27 cellular contexts compared by ENCODE assay signal in genomic region chr18:21262244-21262643, GRCh38. TPM values are rescaled to one million over a fixed set of nuclear protein-coding genes. Genes with fewer than 3 reads are reported as not detected.
"Had no signal": no experiment of that assay in that cellular context is flagged by ENCODE, and none has a peak within 500 bp of the region (broad histone marks: within the 10 kb centered on the region; RNA-seq: fewer than 3 reads in every experiment).

No MANE protein-coding gene starts in this region.

- H3K9me3 Mint-ChIP-seq: activated CD4-positive, alpha-beta memory T cell treated with anti-CD3 and anti-CD28 coated beads, Interleukin-2, amount 10 ng/mL, durations not matched to agents 7 days and 5 days; activated CD4-positive, alpha-beta T cell treated with anti-CD3 and anti-CD28 coated beads, Interleukin-2, amount 10 ng/mL, durations not matched to agents 7 days and 5 days; activated naive CD4-positive, alpha-beta T cell treated with anti-CD3 and anti-CD28 coated beads, Interleukin-2, amount 50 U/mL, for 72 hours; activated T-cell treated with anti-CD3 and anti-CD28 coated beads, Interleukin-2, amount 50 U/mL, for 4 hours; activated T-helper 17 cell treated with anti-CD3 and anti-CD28 coated beads, Interleukin-2, amount 50 U/mL, for 72 hours; mesothelial cell of epicardium; naive thymus-derived CD8-positive, alpha-beta T cell; stimulated activated memory B cell treated with anti-CD40 and anti-IgM and Interleukin-4, amounts not matched to agents 10 μg/mL and 1 μg/mL and 100 μg/mL, for 72 hours; stimulated activated naive CD8-positive, alpha-beta T cell treated with anti-CD3 and anti-CD28 coated beads, Interleukin-15, amount 100 ng/mL, for 72 hours; T-helper 1 cell treated with Interleukin-12 subunit alpha and Interleukin-12 subunit beta and Interleukin-4 antibody, amounts not matched to agents 30 μg/mL and 1 μg/mL, for 36 hours had no signal

- H3K27me3 Mint-ChIP-seq: progenitor cell of endocrine pancreas; stimulated activated memory B cell treated with anti-CD40 and anti-IgM and Interleukin-4, amounts not matched to agents 10 μg/mL and 1 μg/mL and 100 μg/mL, for 72 hours had no signal

- H3K4me1 Mint-ChIP-seq: activated CD4-positive, alpha-beta memory T cell treated with anti-CD3 and anti-CD28 coated beads, Interleukin-2, amount 10 ng/mL, durations not matched to agents 7 days and 5 days; activated CD4-positive, alpha-beta T cell treated with anti-CD3 and anti-CD28 coated beads, Interleukin-2, amount 10 ng/mL, durations not matched to agents 7 days and 5 days; activated T-helper 17 cell treated with anti-CD3 and anti-CD28 coated beads, Interleukin-2, amount 50 U/mL, for 72 hours; immature natural killer cell; naive thymus-derived CD8-positive, alpha-beta T cell; stimulated activated memory B cell treated with anti-CD40 and anti-IgM and Interleukin-4, amounts not matched to agents 10 μg/mL and 1 μg/mL and 100 μg/mL, for 72 hours; stimulated activated naive CD8-positive, alpha-beta T cell treated with anti-CD3 and anti-CD28 coated beads, Interleukin-15, amount 100 ng/mL, for 72 hours had no signal

- H3K36me3 ChIP-seq: colonic mucosa, heart left ventricle, neutrophil, upper lobe of left lung, vagina had no signal

- H3K4me3 Mint-ChIP-seq: activated CD4-positive, alpha-beta memory T cell treated with anti-CD3 and anti-CD28 coated beads, Interleukin-2, amount 10 ng/mL, durations not matched to agents 7 days and 5 days; activated CD4-positive, alpha-beta T cell treated with anti-CD3 and anti-CD28 coated beads, Interleukin-2, amount 10 ng/mL, durations not matched to agents 7 days and 5 days; activated T-cell treated with anti-CD3 and anti-CD28 coated beads, Interleukin-2, amount 50 U/mL, for 4 hours; activated T-helper 17 cell treated with anti-CD3 and anti-CD28 coated beads, Interleukin-2, amount 50 U/mL, for 72 hours; immature natural killer cell; mesothelial cell of epicardium; naive thymus-derived CD8-positive, alpha-beta T cell; stimulated activated memory B cell treated with anti-CD40 and anti-IgM and Interleukin-4, amounts not matched to agents 10 μg/mL and 1 μg/mL and 100 μg/mL, for 72 hours; stimulated activated naive CD8-positive, alpha-beta T cell treated with anti-CD3 and anti-CD28 coated beads, Interleukin-15, amount 100 ng/mL, for 72 hours; T-helper 1 cell treated with Interleukin-12 subunit alpha and Interleukin-12 subunit beta and Interleukin-4 antibody, amounts not matched to agents 30 μg/mL and 1 μg/mL, for 36 hours had no signal

- H3K27me3 ChIP-seq: colonic mucosa, heart left ventricle, upper lobe of left lung, vagina had no signal

- H3K9me3 ChIP-seq: colonic mucosa, heart left ventricle, neutrophil, upper lobe of left lung, vagina had no signal

- ATAC-seq: activated naive CD4-positive, alpha-beta T cell treated with anti-CD3 and anti-CD28 coated beads, Interleukin-2, amount 50 U/mL, for 72 hours; activated T-cell treated with anti-CD3 and anti-CD28 coated beads, Interleukin-2, amount 50 U/mL, for 4 hours; activated T-helper 17 cell treated with anti-CD3 and anti-CD28 coated beads, Interleukin-2, amount 50 U/mL, for 72 hours; heart left ventricle; left colon; naive thymus-derived CD8-positive, alpha-beta T cell; sciatic nerve; stimulated activated memory B cell treated with anti-CD40 and anti-IgM and Interleukin-4, amounts not matched to agents 10 μg/mL and 1 μg/mL and 100 μg/mL, for 72 hours; stimulated activated naive CD8-positive, alpha-beta T cell treated with anti-CD3 and anti-CD28 coated beads, Interleukin-15, amount 100 ng/mL, for 72 hours had no signal

- H3K27ac Mint-ChIP-seq: activated CD4-positive, alpha-beta memory T cell treated with anti-CD3 and anti-CD28 coated beads, Interleukin-2, amount 10 ng/mL, durations not matched to agents 7 days and 5 days; activated CD4-positive, alpha-beta T cell treated with anti-CD3 and anti-CD28 coated beads, Interleukin-2, amount 10 ng/mL, durations not matched to agents 7 days and 5 days; activated naive CD4-positive, alpha-beta T cell treated with anti-CD3 and anti-CD28 coated beads, Interleukin-2, amount 50 U/mL, for 72 hours; activated T-helper 17 cell treated with anti-CD3 and anti-CD28 coated beads, Interleukin-2, amount 50 U/mL, for 72 hours; immature natural killer cell; naive thymus-derived CD8-positive, alpha-beta T cell; progenitor cell of endocrine pancreas; stimulated activated memory B cell treated with anti-CD40 and anti-IgM and Interleukin-4, amounts not matched to agents 10 μg/mL and 1 μg/mL and 100 μg/mL, for 72 hours; stimulated activated naive CD8-positive, alpha-beta T cell treated with anti-CD3 and anti-CD28 coated beads, Interleukin-15, amount 100 ng/mL, for 72 hours; T-helper 1 cell treated with Interleukin-12 subunit alpha and Interleukin-12 subunit beta and Interleukin-4 antibody, amounts not matched to agents 30 μg/mL and 1 μg/mL, for 36 hours had no signal

- DNase-seq: activated CD4-positive, alpha-beta memory T cell treated with anti-CD3 and anti-CD28 coated beads, Interleukin-2, amount 10 ng/mL, durations not matched to agents 7 days and 5 days; activated CD4-positive, alpha-beta T cell treated with anti-CD3 and anti-CD28 coated beads, Interleukin-2, amount 10 ng/mL, durations not matched to agents 7 days and 5 days; activated T-cell treated with anti-CD3 and anti-CD28 coated beads, Interleukin-2, amount 50 U/mL, for 4 hours; colonic mucosa; effector memory CD4-positive, alpha-beta T cell; erythroblast; heart left ventricle; immature natural killer cell; kidney; left colon; naive thymus-derived CD8-positive, alpha-beta T cell; small intestine; stimulated activated CD4-positive, alpha-beta T cell treated with anti-CD3 and anti-CD28 coated beads, Interleukin-4, amount 100 ng/mL, for 4 hours; stimulated activated CD8-positive, alpha-beta memory T cell treated with anti-CD3 and anti-CD28 coated beads, Interleukin-4, amount 100 ng/mL, for 48 hours; stimulated activated naive CD8-positive, alpha-beta T cell treated with anti-CD3 and anti-CD28 coated beads, Interleukin-15, amount 100 ng/mL, for 72 hours; T-helper 9 cell; upper lobe of left lung had no signal

- H3K4me3 ChIP-seq: colonic mucosa, heart left ventricle, upper lobe of left lung, vagina had no signal

- H3K36me3 Mint-ChIP-seq: activated naive CD4-positive, alpha-beta T cell treated with anti-CD3 and anti-CD28 coated beads, Interleukin-2, amount 50 U/mL, for 72 hours; immature natural killer cell; mesothelial cell of epicardium; naive thymus-derived CD8-positive, alpha-beta T cell; stimulated activated memory B cell treated with anti-CD40 and anti-IgM and Interleukin-4, amounts not matched to agents 10 μg/mL and 1 μg/mL and 100 μg/mL, for 72 hours had no signal

- H3K27ac ChIP-seq: colonic mucosa, heart left ventricle, neutrophil, upper lobe of left lung, vagina, VCaP had no signal

- H3K4me1 ChIP-seq: colonic mucosa, upper lobe of left lung had no signal

RNA-seq across cellular contexts. Expression of gene GREB1L, which starts 20.2 kb away (rescaled TPM):
- total RNA-seq: activated CD4-positive, alpha-beta memory T cell treated with anti-CD3 and anti-CD28 coated beads, Interleukin-2, amount 10 ng/mL, durations not matched to agents 7 days and 5 days; activated CD4-positive, alpha-beta T cell treated with anti-CD3 and anti-CD28 coated beads, Interleukin-2, amount 10 ng/mL, durations not matched to agents 7 days and 5 days; activated naive CD4-positive, alpha-beta T cell treated with anti-CD3 and anti-CD28 coated beads, Interleukin-2, amount 50 U/mL, for 72 hours; activated T-helper 17 cell treated with anti-CD3 and anti-CD28 coated beads, Interleukin-2, amount 50 U/mL, for 72 hours; naive thymus-derived CD8-positive, alpha-beta T cell had no signal
